Comparison of ENCODE assay signal across 1 cellular context in the genomic region with DNA sequence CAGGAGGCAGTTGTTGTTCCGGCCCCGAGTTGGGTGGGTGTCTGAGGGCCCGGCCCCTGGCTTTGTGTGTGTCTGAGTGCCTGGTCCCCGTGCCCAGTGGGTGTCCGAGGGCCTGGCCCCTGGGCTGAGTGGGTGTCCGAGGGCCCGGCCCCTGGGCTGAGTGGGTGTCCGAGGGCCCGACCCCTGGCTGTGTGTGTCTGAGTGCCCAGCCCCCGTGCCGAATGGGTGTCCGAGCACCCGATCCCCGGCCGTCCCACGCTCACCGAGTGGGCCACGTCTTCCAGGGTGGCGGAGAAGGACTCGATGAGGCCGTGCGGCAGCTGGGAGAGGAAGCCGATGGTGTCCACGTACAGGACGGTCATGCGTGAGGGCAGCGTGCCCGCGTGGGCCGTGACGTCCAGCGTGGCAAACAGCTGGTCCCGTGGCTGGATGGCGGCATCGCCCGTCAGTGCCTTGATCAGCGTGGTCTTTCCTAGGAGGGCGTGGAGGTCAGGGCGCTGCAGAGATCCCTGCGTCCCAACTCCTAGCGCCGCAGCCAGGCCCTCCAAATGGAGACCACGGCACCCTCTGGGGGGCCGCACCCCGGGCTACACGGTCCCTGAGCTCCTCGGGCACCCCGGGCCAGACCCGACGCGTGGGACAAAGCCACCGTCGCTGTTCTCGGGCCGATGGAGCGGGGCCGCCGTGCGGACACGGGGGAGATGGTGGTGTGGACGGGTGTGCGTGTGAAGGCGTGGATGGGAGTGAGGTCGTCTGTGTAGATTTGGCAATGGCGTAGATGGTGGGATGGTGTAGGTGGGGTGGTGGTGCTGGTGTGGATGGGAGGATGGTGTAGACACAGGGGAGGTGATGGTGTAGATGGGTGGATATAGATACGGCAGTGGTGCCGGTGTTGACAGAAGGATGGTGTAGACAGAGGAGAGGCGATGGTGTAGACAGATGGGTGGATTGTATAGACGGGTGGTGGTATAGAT.
TF ChIP-seq lines count a peak whose summit lies in the region.

No MANE protein-coding gene starts in this region.

TF ChIP-seq in GM12878, 131 proteins besides CTCF, POLR2A, EP300 and RAD21:
- TF ChIP-seq SMAD1 (IDR thresholded peaks at IDR 0.05; ENCODE audit: low read depth, partially characterized antibody) (no peak), SRF (IDR thresholded peaks at IDR 0.05; ENCODE audit: low read depth in 2 of 2, low read length in 2 of 2) (no peak), STAT3 (IDR thresholded peaks at IDR 0.05; ENCODE audit: low read depth, low read length) (no peak), NFXL1 (IDR thresholded peaks at IDR 0.05; ENCODE audit: borderline replicate concordance) (no peak), FOXK2 (IDR thresholded peaks at IDR 0.05) (no peak), YY1 (IDR thresholded peaks at IDR 0.05; ENCODE audit: low read depth, low read length) (no peak), CEBPB (IDR thresholded peaks at IDR 0.05; ENCODE audit: borderline replicate concordance in 1 of 2, low read depth in 2 of 2, low read length in 2 of 2) (no peak), SMAD5 (IDR thresholded peaks at IDR 0.05; ENCODE audit: low read depth) (no peak), NFIC (IDR thresholded peaks at IDR 0.05; ENCODE audit: low read depth, low read length) (no peak)
- TF ChIP-seq, protein P1, sequence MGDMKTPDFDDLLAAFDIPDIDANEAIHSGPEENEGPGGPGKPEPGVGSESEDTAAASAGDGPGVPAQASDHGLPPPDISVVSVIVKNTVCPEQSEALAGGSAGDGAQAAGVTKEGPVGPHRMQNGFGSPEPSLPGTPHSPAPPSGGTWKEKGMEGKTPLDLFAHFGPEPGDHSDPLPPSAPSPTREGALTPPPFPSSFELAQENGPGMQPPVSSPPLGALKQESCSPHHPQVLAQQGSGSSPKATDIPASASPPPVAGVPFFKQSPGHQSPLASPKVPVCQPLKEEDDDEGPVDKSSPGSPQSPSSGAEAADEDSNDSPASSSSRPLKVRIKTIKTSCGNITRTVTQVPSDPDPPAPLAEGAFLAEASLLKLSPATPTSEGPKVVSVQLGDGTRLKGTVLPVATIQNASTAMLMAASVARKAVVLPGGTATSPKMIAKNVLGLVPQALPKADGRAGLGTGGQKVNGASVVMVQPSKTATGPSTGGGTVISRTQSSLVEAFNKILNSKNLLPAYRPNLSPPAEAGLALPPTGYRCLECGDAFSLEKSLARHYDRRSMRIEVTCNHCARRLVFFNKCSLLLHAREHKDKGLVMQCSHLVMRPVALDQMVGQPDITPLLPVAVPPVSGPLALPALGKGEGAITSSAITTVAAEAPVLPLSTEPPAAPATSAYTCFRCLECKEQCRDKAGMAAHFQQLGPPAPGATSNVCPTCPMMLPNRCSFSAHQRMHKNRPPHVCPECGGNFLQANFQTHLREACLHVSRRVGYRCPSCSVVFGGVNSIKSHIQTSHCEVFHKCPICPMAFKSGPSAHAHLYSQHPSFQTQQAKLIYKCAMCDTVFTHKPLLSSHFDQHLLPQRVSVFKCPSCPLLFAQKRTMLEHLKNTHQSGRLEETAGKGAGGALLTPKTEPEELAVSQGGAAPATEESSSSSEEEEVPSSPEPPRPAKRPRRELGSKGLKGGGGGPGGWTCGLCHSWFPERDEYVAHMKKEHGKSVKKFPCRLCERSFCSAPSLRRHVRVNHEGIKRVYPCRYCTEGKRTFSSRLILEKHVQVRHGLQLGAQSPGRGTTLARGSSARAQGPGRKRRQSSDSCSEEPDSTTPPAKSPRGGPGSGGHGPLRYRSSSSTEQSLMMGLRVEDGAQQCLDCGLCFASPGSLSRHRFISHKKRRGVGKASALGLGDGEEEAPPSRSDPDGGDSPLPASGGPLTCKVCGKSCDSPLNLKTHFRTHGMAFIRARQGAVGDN (IDR thresholded peaks at IDR 0.05): no peak
- TF ChIP-seq, protein P2, sequence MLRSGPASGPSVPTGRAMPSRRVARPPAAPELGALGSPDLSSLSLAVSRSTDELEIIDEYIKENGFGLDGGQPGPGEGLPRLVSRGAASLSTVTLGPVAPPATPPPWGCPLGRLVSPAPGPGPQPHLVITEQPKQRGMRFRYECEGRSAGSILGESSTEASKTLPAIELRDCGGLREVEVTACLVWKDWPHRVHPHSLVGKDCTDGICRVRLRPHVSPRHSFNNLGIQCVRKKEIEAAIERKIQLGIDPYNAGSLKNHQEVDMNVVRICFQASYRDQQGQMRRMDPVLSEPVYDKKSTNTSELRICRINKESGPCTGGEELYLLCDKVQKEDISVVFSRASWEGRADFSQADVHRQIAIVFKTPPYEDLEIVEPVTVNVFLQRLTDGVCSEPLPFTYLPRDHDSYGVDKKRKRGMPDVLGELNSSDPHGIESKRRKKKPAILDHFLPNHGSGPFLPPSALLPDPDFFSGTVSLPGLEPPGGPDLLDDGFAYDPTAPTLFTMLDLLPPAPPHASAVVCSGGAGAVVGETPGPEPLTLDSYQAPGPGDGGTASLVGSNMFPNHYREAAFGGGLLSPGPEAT (IDR thresholded peaks at IDR 0.05; ENCODE audit: low read depth): no peak
- TF ChIP-seq, protein P3, sequence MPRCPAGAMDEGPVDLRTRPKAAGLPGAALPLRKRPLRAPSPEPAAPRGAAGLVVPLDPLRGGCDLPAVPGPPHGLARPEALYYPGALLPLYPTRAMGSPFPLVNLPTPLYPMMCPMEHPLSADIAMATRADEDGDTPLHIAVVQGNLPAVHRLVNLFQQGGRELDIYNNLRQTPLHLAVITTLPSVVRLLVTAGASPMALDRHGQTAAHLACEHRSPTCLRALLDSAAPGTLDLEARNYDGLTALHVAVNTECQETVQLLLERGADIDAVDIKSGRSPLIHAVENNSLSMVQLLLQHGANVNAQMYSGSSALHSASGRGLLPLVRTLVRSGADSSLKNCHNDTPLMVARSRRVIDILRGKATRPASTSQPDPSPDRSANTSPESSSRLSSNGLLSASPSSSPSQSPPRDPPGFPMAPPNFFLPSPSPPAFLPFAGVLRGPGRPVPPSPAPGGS (IDR thresholded peaks at IDR 0.05; ENCODE audit: borderline replicate concordance, insufficient read depth, low read depth, low read length, poor library complexity, severe bottlenecking): no peak
- TF ChIP-seq, protein P4, sequence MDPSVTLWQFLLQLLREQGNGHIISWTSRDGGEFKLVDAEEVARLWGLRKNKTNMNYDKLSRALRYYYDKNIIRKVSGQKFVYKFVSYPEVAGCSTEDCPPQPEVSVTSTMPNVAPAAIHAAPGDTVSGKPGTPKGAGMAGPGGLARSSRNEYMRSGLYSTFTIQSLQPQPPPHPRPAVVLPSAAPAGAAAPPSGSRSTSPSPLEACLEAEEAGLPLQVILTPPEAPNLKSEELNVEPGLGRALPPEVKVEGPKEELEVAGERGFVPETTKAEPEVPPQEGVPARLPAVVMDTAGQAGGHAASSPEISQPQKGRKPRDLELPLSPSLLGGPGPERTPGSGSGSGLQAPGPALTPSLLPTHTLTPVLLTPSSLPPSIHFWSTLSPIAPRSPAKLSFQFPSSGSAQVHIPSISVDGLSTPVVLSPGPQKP (IDR thresholded peaks at IDR 0.05; ENCODE audit: low read depth, low read length): no peak
- TF ChIP-seq, protein P5, sequence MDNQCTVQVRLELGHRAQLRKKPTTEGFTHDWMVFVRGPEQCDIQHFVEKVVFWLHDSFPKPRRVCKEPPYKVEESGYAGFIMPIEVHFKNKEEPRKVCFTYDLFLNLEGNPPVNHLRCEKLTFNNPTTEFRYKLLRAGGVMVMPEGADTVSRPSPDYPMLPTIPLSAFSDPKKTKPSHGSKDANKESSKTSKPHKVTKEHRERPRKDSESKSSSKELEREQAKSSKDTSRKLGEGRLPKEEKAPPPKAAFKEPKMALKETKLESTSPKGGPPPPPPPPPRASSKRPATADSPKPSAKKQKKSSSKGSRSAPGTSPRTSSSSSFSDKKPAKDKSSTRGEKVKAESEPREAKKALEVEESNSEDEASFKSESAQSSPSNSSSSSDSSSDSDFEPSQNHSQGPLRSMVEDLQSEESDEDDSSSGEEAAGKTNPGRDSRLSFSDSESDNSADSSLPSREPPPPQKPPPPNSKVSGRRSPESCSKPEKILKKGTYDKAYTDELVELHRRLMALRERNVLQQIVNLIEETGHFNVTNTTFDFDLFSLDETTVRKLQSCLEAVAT (IDR thresholded peaks at IDR 0.05): no peak
